Comparison of ENCODE assay signal across 17 cellular contexts in genomic region chr11:10584071-10584501, GRCh38.
DNase-seq lines count a peak whose midpoint lies in the region; ATAC-seq and TF ChIP-seq lines count a peak whose summit lies in the region.
"Had no signal": no experiment of that assay in that cellular context is flagged by ENCODE, and none has a peak within 500 bp of the region (broad histone marks: within the 10 kb centered on the region; RNA-seq: fewer than 3 reads in every experiment).

No MANE protein-coding gene starts in this region.

- H3K9me3 ChIP-seq in stomach smooth muscle (ENCODE audit: control insufficient read depth in 2 of 2, low read length in 2 of 2) = no peaks in the 10 kb centered on the region
- H3K9me3 ChIP-seq: psoas muscle had no signal

- in situ Hi-C loops in astrocyte of the spinal cord (cut with HindIII; ENCODE audit: low sequenced_read_pairs) = no loop called here

- H3K4me1 ChIP-seq in stomach smooth muscle (ENCODE audit: control insufficient read depth, insufficient read depth, low read length) = peaks cover 57% of the 10 kb centered on the region

- no peaks in the 10 kb centered on the region for H3K27me3 ChIP-seq in stomach smooth muscle (ENCODE audit: control insufficient read depth in 1 of 2, insufficient read depth in 2 of 2, low read length in 2 of 2)
- H3K27me3 ChIP-seq: foreskin keratinocyte had no signal

- no peak for TF ChIP-seq CTCF in astrocyte of the spinal cord (IDR thresholded peaks at IDR 0.05; ENCODE audit: low read depth, low read length)

- DNase-seq in OCI-M1 (lab: John Stamatoyannopoulos, UW) (peak; percentile 86), astrocyte of the spinal cord (ENCODE audit: low read depth, low spot score) (peak; percentile 33), left kidney (ENCODE audit: low read depth, low spot score) (peak; percentile 65), cortex of kidney (lab: John Stamatoyannopoulos, UW) (no peak), cerebellar nuclear complex (lab: John Stamatoyannopoulos, UW) (no peak)
- DNase-seq in stimulated activated naive CD4-positive, alpha-beta T cell treated with Interleukin-2 at 50 U/mL for 16 hours (lab: John Stamatoyannopoulos, UW) = no peak
- DNase-seq: activated CD4-positive, alpha-beta T cell treated with anti-CD3 and anti-CD28 coated beads for 36 hours; activated naive CD8-positive, alpha-beta T cell treated with anti-CD3 and anti-CD28 coated beads, Interleukin-2, amount 10 ng/mL, durations not matched to agents 7 days and 5 days; activated T-cell treated with anti-CD3 and anti-CD28 coated beads, Interleukin-2, amount 50 U/mL, for 1 hour; CD4-positive, CD25-positive, alpha-beta regulatory T cell; foreskin keratinocyte; immature natural killer cell; psoas muscle; stimulated activated CD4-positive, alpha-beta T cell treated with anti-CD3 and anti-CD28 coated beads, Interleukin-2, amount 100 ng/mL, for 48 hours had no signal

- H3K9ac ChIP-seq in stomach smooth muscle (ENCODE audit: low read length in 2 of 2) = no peak overlapping the region

- H3K36me3 ChIP-seq in stomach smooth muscle (ENCODE audit: control insufficient read depth in 2 of 2, insufficient read depth in 2 of 2, low read length in 2 of 2) = peaks cover 50% of the 10 kb centered on the region in 2 donors

- H3K4me3 ChIP-seq in astrocyte of the spinal cord (ENCODE audit: low read depth, low read length) (no peak overlapping the region), stomach smooth muscle (ENCODE audit: low read length in 2 of 2) (no peak overlapping the region)
- H3K4me3 ChIP-seq: psoas muscle had no signal

- peak overlapping the region; percentile 46 for H3K27ac ChIP-seq in stomach smooth muscle (ENCODE audit: low read length)
- H3K27ac ChIP-seq: foreskin keratinocyte, psoas muscle had no signal

- ATAC-seq in HG03196 (IDR thresholded peaks at IDR 0.05; ENCODE audit: unreplicated experiment) = no peak
- ATAC-seq: activated CD4-positive, alpha-beta T cell treated with anti-CD3 and anti-CD28 coated beads for 36 hours; foreskin keratinocyte; HCT116; psoas muscle had no signal

Comparison
In these comparisons a context has a peak if more than half of its experiments do, and no peak if none do; other contexts are left out.
1. DNase-seq: peak in OCI-M1 (single experiment), astrocyte of the spinal cord (single experiment) and left kidney (single experiment); none in cortex of kidney (single experiment), cerebellar nuclear complex (0 of 2) and stimulated activated naive CD4-positive, alpha-beta T cell treated with Interleukin-2 at 50 U/mL for 16 hours (single experiment).